Comparison of ENCODE assay signal across 23 cellular contexts in genomic region chr4:83257811-83258210, GRCh38. TPM values are rescaled to one million over a fixed set of nuclear protein-coding genes. Genes with fewer than 3 reads are reported as not detected.
DNase-seq lines count a peak whose midpoint lies in the region; ATAC-seq, FAIRE-seq and TF ChIP-seq lines count a peak whose summit lies in the region.
"Had no signal": no experiment of that assay in that cellular context is flagged by ENCODE, and none has a peak within 500 bp of the region (broad histone marks: within the 10 kb centered on the region; RNA-seq: fewer than 3 reads in every experiment).

No MANE protein-coding gene starts in this region.

- BruUV-seq in PC-3 (replicated peaks; lab: Mats Ljungman, UMichigan) (no TSS peak), HepG2 (replicated peaks; lab: Mats Ljungman, UMichigan) (no TSS peak)

- peak; percentile 33 for DNase-seq in Ammon's horn (ENCODE audit: low spot score)
- DNase-seq in PC-3, result no peak
- no peak for DNase-seq in fibroblast of lung (ENCODE audit: low read depth in 2 of 2)
- no peak for DNase-seq in progenitor cell of endocrine pancreas (ENCODE audit: low spot score, unreplicated experiment)
- no peak for DNase-seq in stimulated activated naive CD8-positive, alpha-beta T cell treated with anti-CD3 and anti-CD28 coated beads, Interleukin-15, Interleukin-2, amounts not matched to agents 100 U/mL and 50 U/mL, for 24 hours
- no peak for DNase-seq in HepG2 (ENCODE audit: low spot score)
- DNase-seq in effector CD4-positive, alpha-beta T cell, result no peak
- DNase-seq in SHP77 (lab: John Stamatoyannopoulos, UW), result no peak
- DNase-seq: activated CD4-positive, alpha-beta memory T cell treated with anti-CD3 and anti-CD28 coated beads, Interleukin-2, amount 10 ng/mL, durations not matched to agents 7 days and 5 days; activated T-cell treated with anti-CD3 and anti-CD28 coated beads for 4 hours; anterior cingulate cortex; caudate nucleus; CD4-positive, alpha-beta memory T cell; DMS153; GM23248; KG1; NCI-H187; NCI-H226; retina; stimulated activated CD4-positive, alpha-beta T cell treated with anti-CD3 and anti-CD28 coated beads, Interleukin-4, amount 100 ng/mL, for 4 hours had no signal

- H3F3A ChIP-seq in PC-3 (ENCODE audit: low read length, unreplicated experiment), result no peaks in the 10 kb centered on the region

- H3K4me1 ChIP-seq in PC-3 (ENCODE audit: insufficient read depth, low read length) (peaks cover 26% of the 10 kb centered on the region), fibroblast of lung (ENCODE audit: control insufficient read depth, extremely low read depth, insufficient read depth, low read length) (peaks cover 28% of the 10 kb centered on the region), HepG2 (ENCODE audit: insufficient read depth, low read length) (0 out of 2 replicates have a peak, but pooled peaks cover 4% of the 10 kb centered on the region)

- ATAC-seq in PC-3 (no peak), HepG2 (no peak)
- no peak for ATAC-seq in stimulated activated naive CD8-positive, alpha-beta T cell treated with anti-CD3 and anti-CD28 coated beads, Interleukin-15, Interleukin-2, amounts not matched to agents 100 U/mL and 50 U/mL, for 24 hours
- ATAC-seq: gastroesophageal sphincter, WTC11 had no signal

- no peaks in the 10 kb centered on the region for H3K9me3 Mint-ChIP-seq in progenitor cell of endocrine pancreas (ENCODE audit: low read depth)
- H3K9me3 Mint-ChIP-seq: activated CD4-positive, alpha-beta memory T cell treated with anti-CD3 and anti-CD28 coated beads, Interleukin-2, amount 10 ng/mL, durations not matched to agents 7 days and 5 days; CD4-positive, alpha-beta memory T cell; WTC11 had no signal

- intact Hi-C loops in PC-3 (cut with micrococcal nuclease), result loop anchor here (1.0 kb wide), 1 partner anchor 51 kb away; no protein-coding TSS in a partner anchor
- intact Hi-C loops in HepG2 (cut with micrococcal nuclease; ENCODE audit: unreplicated experiment), result no loop called here

- H3K4me3 ChIP-seq in PC-3 (ENCODE audit: low read length) (no peak overlapping the region), fibroblast of lung (replicated peaks in 1 of 4; ENCODE audit: control extremely low read depth in 1 of 4, insufficient read depth in 1 of 4, low read depth in 3 of 4, low read length in 4 of 4) (no peak overlapping the region), HepG2 (replicated peaks in 1 of 3; ENCODE audit: insufficient read depth in 1 of 3, low read depth in 2 of 3, low read length in 3 of 3) (no peak overlapping the region)
- H3K4me3 ChIP-seq: gastroesophageal sphincter, GM23248 had no signal

- 98% methylated on average over 7 of the region's 7 CpGs for WGBS in HepG2 (ENCODE audit: low lambda C conversion rate)

- in situ Hi-C loops in HepG2 (cut with HindIII; ENCODE audit: extremely low pct_ligation_motif_present, low pct_unique_long_range_greater_than_20kb), result loop anchor here (10.0 kb wide), 1 partner anchor 183 kb away; no protein-coding TSS in a partner anchor

- no peak overlapping the region for H3K9ac ChIP-seq in PC-3 (ENCODE audit: low read length)
- no peak overlapping the region for H3K9ac ChIP-seq in fibroblast of lung (ENCODE audit: insufficient read depth, low read length)
- no peak overlapping the region for H3K9ac ChIP-seq in HepG2 (ENCODE audit: insufficient read depth, low read depth, low read length)
- H3K9ac ChIP-seq: GM23248 had no signal

- TF ChIP-seq POLR2A in HepG2 (IDR thresholded peaks at IDR 0.05; ENCODE audit: insufficient read depth in 1 of 2, low read depth in 2 of 2, low read length in 2 of 2), result no peak

- H3K9me2 ChIP-seq in PC-3 (replicated peaks; ENCODE audit: low read length), result no peaks in the 10 kb centered on the region

- peaks cover 9% of the 10 kb centered on the region for H3K36me3 Mint-ChIP-seq in progenitor cell of endocrine pancreas (ENCODE audit: insufficient read depth)

- H2AFZ ChIP-seq in PC-3 (ENCODE audit: low read length) (no peak overlapping the region), fibroblast of lung (ENCODE audit: low read length) (no peak overlapping the region), HepG2 (ENCODE audit: low read length) (no peak overlapping the region)
- H2AFZ ChIP-seq: GM23248 had no signal

- no peak for TF ChIP-seq RAD21 in HepG2 (CRISPR knock-in tag; IDR thresholded peaks at IDR 0.05)

- H3K27me3 ChIP-seq in PC-3 (ENCODE audit: low read length), result no peaks in the 10 kb centered on the region
- H3K27me3 ChIP-seq in fibroblast of lung (ENCODE audit: control insufficient read depth, insufficient read depth, low read length), result no peaks in the 10 kb centered on the region
- no peaks in the 10 kb centered on the region for H3K27me3 ChIP-seq in HepG2 (ENCODE audit: control insufficient read depth in 1 of 2, insufficient read depth in 2 of 2, low read length in 2 of 2)
- H3K27me3 ChIP-seq: gastroesophageal sphincter had no signal

- POLR2A ChIA-PET in PC-3 (lab: Charles Lee; ENCODE audit: unreplicated experiment) (no interaction called here), HepG2 (lab: Yijun Ruan, JAX) (no interaction called here)

- peak overlapping the region; percentile 34 for H3K27ac Mint-ChIP-seq in progenitor cell of endocrine pancreas
- H3K27ac Mint-ChIP-seq: activated CD4-positive, alpha-beta memory T cell treated with anti-CD3 and anti-CD28 coated beads, Interleukin-2, amount 10 ng/mL, durations not matched to agents 7 days and 5 days; WTC11 had no signal

- H3K9me3 ChIP-seq in PC-3 (ENCODE audit: low read length) (no peaks in the 10 kb centered on the region), fibroblast of lung (ENCODE audit: control insufficient read depth, insufficient read depth, low read depth, low read length) (no peaks in the 10 kb centered on the region), HepG2 (ENCODE audit: low read length) (no peaks in the 10 kb centered on the region)
- H3K9me3 ChIP-seq: gastroesophageal sphincter had no signal

- peaks cover 2% of the 10 kb centered on the region for H3K4me1 Mint-ChIP-seq in progenitor cell of endocrine pancreas (ENCODE audit: low read depth)
- H3K4me1 Mint-ChIP-seq: WTC11 had no signal

- H4K20me1 ChIP-seq in PC-3 (ENCODE audit: low read length) (no peaks in the 10 kb centered on the region), fibroblast of lung (ENCODE audit: control insufficient read depth, extremely low read depth, insufficient read depth, low read length) (no peaks in the 10 kb centered on the region), HepG2 (ENCODE audit: insufficient read depth, low read length) (no peaks in the 10 kb centered on the region)

- FAIRE-seq in HepG2 (lab: Jason Lieb, UNC), result no peak
- FAIRE-seq: GM12892 had no signal

- H3K4me2 ChIP-seq in PC-3 (ENCODE audit: low read length) (no peak overlapping the region), fibroblast of lung (ENCODE audit: extremely low read depth, insufficient read depth, low read length) (no peak overlapping the region), HepG2 (ENCODE audit: low read depth, low read length) (no peak overlapping the region)

- H3K4me3 Mint-ChIP-seq in progenitor cell of endocrine pancreas (ENCODE audit: low read depth), result no peak overlapping the region
- H3K4me3 Mint-ChIP-seq: activated CD4-positive, alpha-beta memory T cell treated with anti-CD3 and anti-CD28 coated beads, Interleukin-2, amount 10 ng/mL, durations not matched to agents 7 days and 5 days; CD4-positive, alpha-beta memory T cell; WTC11 had no signal

- no peak for TF ChIP-seq CTCF in PC-3 (conservative IDR thresholded peaks at IDR 0.05; ENCODE audit: low read depth, low read length)
- no peak for TF ChIP-seq CTCF in fibroblast of lung (conservative IDR thresholded peaks at IDR 0.05 in 1 of 2, IDR thresholded peaks at IDR 0.05 in 1 of 2; ENCODE audit: low read depth in 1 of 2, low read length in 2 of 2)
- no peak for TF ChIP-seq CTCF in progenitor cell of endocrine pancreas (IDR thresholded peaks at IDR 0.05; ENCODE audit: unreplicated experiment)
- no peak for TF ChIP-seq CTCF in HepG2 (CRISPR knock-in tag; IDR thresholded peaks at IDR 0.05)

- CTCF ChIA-PET in PC-3 (lab: Charles Lee), result no interaction called here
- CTCF ChIA-PET in HepG2 (lab: Yijun Ruan, JAX; ENCODE audit: low intra/inter-chr PET ratio, low total read pairs), result no interaction called here

- H3K27ac ChIP-seq in PC-3 (ENCODE audit: low read length), result peak overlapping the region; percentile 73; the same call in 1 of the 2 replicates
- peak overlapping the region; percentile 82 for H3K27ac ChIP-seq in fibroblast of lung (ENCODE audit: insufficient read depth, low read length)
- H3K27ac ChIP-seq in HepG2 (ENCODE audit: extremely low read length, insufficient read depth, low read length), result no peak overlapping the region

- no peaks in the 10 kb centered on the region for H3K27me3 Mint-ChIP-seq in progenitor cell of endocrine pancreas
- H3K27me3 Mint-ChIP-seq: CD4-positive, alpha-beta memory T cell had no signal

- H3K36me3 ChIP-seq in PC-3 (ENCODE audit: low read depth, low read length), result peaks cover 4% of the 10 kb centered on the region; the same call in 1 of the 2 replicates
- H3K36me3 ChIP-seq in fibroblast of lung (ENCODE audit: control insufficient read depth, insufficient read depth, low read length), result peaks cover 2% of the 10 kb centered on the region
- H3K36me3 ChIP-seq in HepG2 (replicated peaks in 1 of 2; ENCODE audit: control insufficient read depth in 1 of 2, insufficient read depth in 2 of 2, low read length in 2 of 2), result peaks cover 2 to 7% of the 10 kb centered on the region in 2 experiments; a peak in 4 of 5 replicates

- H3K79me2 ChIP-seq in PC-3 (ENCODE audit: low read length), result no peaks in the 10 kb centered on the region
- no peaks in the 10 kb centered on the region for H3K79me2 ChIP-seq in fibroblast of lung (ENCODE audit: control insufficient read depth, insufficient read depth, low read length)
- no peaks in the 10 kb centered on the region for H3K79me2 ChIP-seq in HepG2 (ENCODE audit: insufficient read depth, low read length)

- TF ChIP-seq EP300 in HepG2 (IDR thresholded peaks at IDR 0.05; ENCODE audit: low read depth in 2 of 2, low read length in 2 of 2), result no peak
- TF ChIP-seq EP300 in HepG2 (CRISPR knock-in tag; IDR thresholded peaks at IDR 0.05; ENCODE audit: borderline replicate concordance), result no peak

RNA-seq across cellular contexts. Expression of gene COQ2, which starts 26.8 kb away (rescaled TPM):
- total RNA-seq in PC-3 (2014; rRNA removed), result 22.0 and 23.8 TPM in 2 replicates
- 13.9 and 26.4 TPM in 2 replicates for total RNA-seq in fibroblast of lung
- 16.7 and 23.8 TPM in 2 replicates for polyA plus RNA-seq in fibroblast of lung
- 13.5 and 17.8 TPM in 2 replicates for polyA plus RNA-seq in fibroblast of lung (2012)
- 3.8 and 10.1 TPM in 2 replicates for polyA minus RNA-seq in fibroblast of lung (ENCODE audit: low replicate concordance)
- 19.2 and 20.2 TPM in 2 replicates for total RNA-seq in progenitor cell of endocrine pancreas
- 16.4 and 17.3 TPM in 2 replicates for total RNA-seq in HepG2 (2016; rRNA removed; fragmentation: Illumina TruSeq; extraction: Trizol)
- total RNA-seq in HepG2 (2016; cell fraction: cytosol; rRNA removed; fragmentation: Illumina TruSeq; extraction: Trizol; ENCODE audit: low read depth), result 9.0 and 11.1 TPM in 2 replicates
- total RNA-seq in HepG2 (2016; cell fraction: insoluble cytoplasmic fraction; rRNA removed; fragmentation: Illumina TruSeq; extraction: Trizol), result 15.4 and 18.9 TPM in 2 replicates
- 11.9 and 12.0 TPM in 2 replicates for total RNA-seq in HepG2 (2016; cell fraction: membrane; rRNA removed; fragmentation: Illumina TruSeq; extraction: Trizol)
- total RNA-seq in HepG2 (2016; cell fraction: nucleus; rRNA removed; fragmentation: Illumina TruSeq; extraction: Trizol), result 17.7 and 19.0 TPM in 2 replicates
- polyA plus RNA-seq in HepG2 (2011; rRNA removed), result 8.2 and 10.1 TPM in 2 replicates
- 6.9 and 8.4 TPM in 2 replicates for polyA plus RNA-seq in HepG2 (2011; cell fraction: cytosol; rRNA removed)
- polyA plus RNA-seq in HepG2 (2011; cell fraction: nucleus; rRNA removed), result 3.6 TPM in 2 replicates
- 3.2 and 6.3 TPM in 2 replicates for polyA plus RNA-seq in HepG2 (2012)
- polyA plus RNA-seq in HepG2 (2016; cell fraction: cytosol; fragmentation: Illumina TruSeq; extraction: Trizol; ENCODE audit: low read depth), result 6.6 and 7.7 TPM in 2 replicates
- 14.8 and 18.0 TPM in 2 replicates for polyA plus RNA-seq in HepG2 (2016; cell fraction: insoluble cytoplasmic fraction; fragmentation: Illumina TruSeq; extraction: Trizol; ENCODE audit: low read depth)
- 7.8 and 9.6 TPM in 2 replicates for polyA plus RNA-seq in HepG2 (2016; cell fraction: membrane; fragmentation: Illumina TruSeq; extraction: Trizol; ENCODE audit: low read depth)
- 21.1 and 24.4 TPM in 2 replicates for polyA plus RNA-seq in HepG2 (2016; cell fraction: nucleus; fragmentation: Illumina TruSeq; extraction: Trizol; ENCODE audit: insufficient read depth, low read depth)
- polyA minus RNA-seq in HepG2 (2011; rRNA and poly(A)+ RNA removed; ENCODE audit: low replicate concordance), result 11.1 and 21.4 TPM in 2 replicates
- polyA minus RNA-seq in HepG2 (2011; cell fraction: cytosol; rRNA and poly(A)+ RNA removed), result 4.1 and 4.9 TPM in 2 replicates
- 14.9 and 18.2 TPM in 2 replicates for polyA minus RNA-seq in HepG2 (2011; cell fraction: nucleus; rRNA and poly(A)+ RNA removed)
